ENCODE assay signal across 30 cellular contexts in genomic region chr1:209999005-209999404, GRCh38.
"Had no signal": no experiment of that assay in that cellular context is flagged by ENCODE, and none has a peak within 500 bp of the region (broad histone marks: within the 10 kb centered on the region; RNA-seq: fewer than 3 reads in every experiment).

No MANE protein-coding gene starts in this region.

- H3K4me3 ChIP-seq: adrenal gland, body of pancreas, esophagus muscularis mucosa, gastrocnemius medialis, heart left ventricle had no signal

- ATAC-seq: activated CD4-positive, CD25-positive, alpha-beta regulatory T cell treated with anti-CD3 and anti-CD28 coated beads, Interleukin-2, amount 50 U/mL, for 24 hours; activated CD8-positive, alpha-beta T cell treated with anti-CD3 and anti-CD28 coated beads for 36 hours; activated naive CD8-positive, alpha-beta T cell treated with anti-CD3 and anti-CD28 coated beads, Interleukin-2, amount 50 U/mL, for 24 hours; body of pancreas; effector memory CD8-positive, alpha-beta T cell; foreskin keratinocyte; gastrocnemius medialis; heart left ventricle had no signal

- H3K27me3 ChIP-seq: adrenal gland, body of pancreas, esophagus muscularis mucosa, gastrocnemius medialis had no signal

- H3K27ac ChIP-seq: adrenal gland, body of pancreas, esophagus muscularis mucosa, foreskin keratinocyte, gastrocnemius medialis, heart left ventricle, WERI-Rb-1 had no signal

- H3K9me3 ChIP-seq: adrenal gland, body of pancreas, esophagus muscularis mucosa, gastrocnemius medialis, heart left ventricle had no signal

- H3K36me3 ChIP-seq: adrenal gland, esophagus muscularis mucosa, gastrocnemius medialis, heart left ventricle, WERI-Rb-1 had no signal

- H3K4me1 ChIP-seq: adrenal gland, body of pancreas, esophagus muscularis mucosa, foreskin keratinocyte, gastrocnemius medialis, heart left ventricle had no signal

- DNase-seq: activated B cell treated with CpG ODN at 0.5 μM for 24 hours; activated CD4-positive, alpha-beta T cell treated with anti-CD3 and anti-CD28 coated beads for 48 hours; activated CD4-positive, alpha-beta T cell treated with anti-CD3 and anti-CD28 coated beads, Interleukin-2, amount 50 U/mL, for 1 hour; activated CD4-positive, alpha-beta T cell treated with anti-CD3 and anti-CD28 coated beads, Interleukin-2, amount 50 U/mL, for 48 hours; activated CD8-positive, alpha-beta memory T cell treated with anti-CD3 and anti-CD28 coated beads for 24 hours; activated CD8-positive, alpha-beta T cell treated with anti-CD3 and anti-CD28 coated beads for 36 hours; activated effector memory CD4-positive, alpha-beta T cell treated with anti-CD3 and anti-CD28 coated beads, Interleukin-2, amount 50 U/mL, for 16 hours; activated naive CD4-positive, alpha-beta T cell treated with anti-CD3 and anti-CD28 coated beads for 36 hours; activated naive CD8-positive, alpha-beta T cell treated with anti-CD3 and anti-CD28 coated beads for 36 hours; activated naive CD8-positive, alpha-beta T cell treated with anti-CD3 and anti-CD28 coated beads, Interleukin-2, amount 50 U/mL, for 24 hours; activated T-cell treated with anti-CD3 and anti-CD28 coated beads, Interleukin-2, amount 50 U/mL, for 1 hour; activated T-cell treated with anti-CD3 and anti-CD28 coated beads, Interleukin-2, amount 50 U/mL, for 48 hours; adrenal gland; amygdala; aorta; body of pancreas; caudate nucleus; cortex of kidney; dermis blood vessel endothelial cell; effector CD4-positive, alpha-beta T cell; effector memory CD8-positive, alpha-beta T cell; erythroblast; foreskin keratinocyte; gastrocnemius medialis; glutamatergic neuron; heart left ventricle; T-helper 9 cell; WERI-Rb-1 had no signal
